Comparison of ENCODE assay signal across 1 cellular context in the genomic region with DNA sequence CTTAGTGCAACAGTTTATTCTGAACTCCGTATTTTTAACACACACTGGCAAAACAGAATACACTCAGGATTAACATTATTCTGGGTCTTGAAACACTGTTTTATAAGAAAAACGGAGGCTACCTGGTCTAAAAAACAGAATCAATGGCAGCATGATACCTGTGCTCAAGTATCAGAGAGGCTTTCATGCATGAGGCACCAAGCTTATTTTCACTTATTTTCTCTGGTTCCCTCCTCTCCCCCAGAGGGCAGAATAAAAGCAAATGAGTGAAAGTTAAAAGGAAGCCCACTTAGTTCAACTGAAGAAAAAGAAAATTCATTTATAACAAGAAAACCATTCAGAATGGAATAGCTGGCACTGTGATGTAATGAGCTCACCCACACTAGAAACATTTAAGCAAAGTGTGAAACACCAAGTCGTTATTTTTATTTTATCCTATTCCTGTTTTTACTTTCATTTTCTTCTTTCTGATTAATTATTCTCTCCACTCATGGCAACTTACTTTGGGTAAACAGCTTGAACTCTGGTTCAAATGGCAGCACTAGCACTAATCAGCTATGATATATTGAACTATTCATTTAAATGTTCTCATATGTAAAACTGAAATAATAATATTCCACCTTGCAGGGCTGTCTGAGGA.
TF ChIP-seq lines count a peak whose summit lies in the region.

No MANE protein-coding gene starts in this region.

TF ChIP-seq in GM12878, 131 proteins besides CTCF, POLR2A, EP300 and RAD21 (continued from another document):
- TF ChIP-seq MEF2B (IDR thresholded peaks at IDR 0.05; ENCODE audit: partially characterized antibody, poor library complexity, severe bottlenecking) (peak; percentile 30), IKZF2 (IDR thresholded peaks at IDR 0.05) (peak in 1 of 2 experiments; percentile 26; a peak in 2 of 4 replicates)
